In the genomic region with DNA sequence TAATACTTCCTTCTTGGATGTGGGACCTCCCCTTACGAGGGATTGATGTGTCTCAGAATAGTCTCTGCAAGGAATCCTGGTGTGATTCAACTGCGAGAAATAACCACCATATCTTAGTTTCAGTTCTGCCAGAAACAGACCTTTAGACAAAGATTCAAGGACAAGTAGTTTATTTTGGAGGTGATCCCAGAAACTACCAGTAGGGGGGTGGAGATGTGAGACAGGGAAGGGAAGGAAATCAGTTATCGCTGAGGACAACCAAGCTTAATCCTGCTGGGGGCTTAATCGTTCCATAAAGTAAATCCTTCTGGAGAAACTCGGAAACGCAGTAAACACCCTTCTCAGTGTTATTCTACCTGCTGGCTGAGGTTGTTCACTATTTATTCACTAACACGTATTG, we compare ENCODE assay signal across 10 cellular contexts. TPM values are rescaled to one million over a fixed set of nuclear protein-coding genes. Genes with fewer than 3 reads are reported as not detected.
A peak's percentile ranks its signal among the peaks of the same experiment; 100 is the strongest.
DNase-seq lines count a peak whose midpoint lies in the region; ATAC-seq and TF ChIP-seq lines count a peak whose summit lies in the region.
"Had no signal": no experiment of that assay in that cellular context is flagged by ENCODE, and none has a peak within 500 bp of the region (broad histone marks: within the 10 kb centered on the region; RNA-seq: fewer than 3 reads in every experiment).

No MANE protein-coding gene starts in this region.

- CTCF ChIA-PET in HCT116 (lab: Charles Lee) (interaction anchor here (0.8 to 1.5 kb wide), 7 partner anchors 12 to 214 kb away, joined by 3 to 10 read pairs (median 5); no protein-coding TSS in a partner anchor), WTC11 (lab: Charles Lee) (interaction anchor here (0.6 to 1.6 kb wide), 10 partner anchors 16 to 331 kb away, joined by 3 to 8 read pairs (median 3); a partner anchor contains a TSS)

- no peaks in the 10 kb centered on the region for H3K36me3 ChIP-seq in HCT116 (ENCODE audit: control insufficient read depth in 1 of 2, insufficient read depth in 2 of 2, low read length in 2 of 2)

- peaks cover 2% of the 10 kb centered on the region; the same call in 1 of the 2 replicates for H3K27me3 Mint-ChIP-seq in WTC11 (ENCODE audit: low read depth)

- no peaks in the 10 kb centered on the region; the same call in 1 of the 2 replicates for H3K9me2 ChIP-seq in HCT116 (ENCODE audit: insufficient read depth)

- H3K9me3 Mint-ChIP-seq in WTC11, result peaks cover 30% of the 10 kb centered on the region

- ATAC-seq in HCT116 (peak; percentile 67), WTC11 (peak; percentile 63)

- H3K79me2 ChIP-seq in HCT116 (ENCODE audit: insufficient read depth, low read length), result no peaks in the 10 kb centered on the region

- H3K4me2 ChIP-seq in HCT116 (ENCODE audit: low read length), result peak overlapping the region; percentile 55

- TF ChIP-seq CTCF in HCT116 (IDR thresholded peaks at IDR 0.05 in 2 of 3, conservative IDR thresholded peaks at IDR 0.05 in 1 of 3; ENCODE audit: borderline replicate concordance in 1 of 3, insufficient read depth in 1 of 3, low read depth in 2 of 3, low read length in 2 of 3), result peak; percentile 21 to 70 (median 69); a peak in 4 of 6 replicates
- 0 out of 2 replicates have a peak, but pooled peaks have one; percentile 29 for TF ChIP-seq CTCF in WTC11 (IDR thresholded peaks at IDR 0.05)

- peaks cover 0 to 9% of the 10 kb centered on the region in 2 experiments; a peak in 1 of 4 replicates for H3K9me3 ChIP-seq in HCT116 (ENCODE audit: control insufficient read depth in 1 of 2, insufficient read depth in 1 of 2, low read depth in 1 of 2, low read length in 2 of 2)

- H3K4me3 ChIP-seq in HCT116 (replicated peaks in 1 of 2; ENCODE audit: low read depth in 1 of 2, low read length in 2 of 2), result peak overlapping the region; percentile 7 to 13; a peak in 3 of 4 replicates

- peak; percentile 26; the same call in 1 of the 2 replicates for TF ChIP-seq RAD21 in HCT116 (IDR thresholded peaks at IDR 0.05; ENCODE audit: low read depth)

- no peaks in the 10 kb centered on the region for H3K4me1 Mint-ChIP-seq in WTC11

- H2AFZ ChIP-seq in HCT116 (ENCODE audit: low read depth, low read length, poor library complexity, severe bottlenecking), result peak overlapping the region; percentile 1

- POLR2A ChIA-PET in HCT116 (lab: Charles Lee), result interaction anchor here (1.1 kb wide), 1 partner anchor 19 kb away, joined by 3 read pairs; no protein-coding TSS in a partner anchor
- POLR2A ChIA-PET in WTC11 (lab: Charles Lee), result no interaction called here

- DNase-seq in ACHN (peak; percentile 67), HCT116 (ENCODE audit: low read depth, low spot score) (peak; percentile 52), WTC11 (ENCODE audit: low spot score) (no peak), kidney glomerular epithelial cell (lab: John Stamatoyannopoulos, UW) (peak; percentile 38), amygdala (lab: John Stamatoyannopoulos, UW) (no peak), D341Med (ENCODE audit: low spot score) (no peak)
- no peak for DNase-seq in stimulated activated CD4-positive, alpha-beta T cell treated with anti-CD3 and anti-CD28 coated beads, Interleukin-2, amount 100 ng/mL, for 48 hours
- no peak for DNase-seq in stimulated activated CD8-positive, alpha-beta memory T cell treated with anti-CD3 and anti-CD28 coated beads, Interleukin-4, amount 100 ng/mL, for 48 hours

- H3K27ac Mint-ChIP-seq in WTC11, result no peak overlapping the region
- H3K27ac Mint-ChIP-seq: dendritic cell treated with granulocyte-macrophage colony-stimulating factor and Interleukin-4, amounts not matched to agents 40 ng/mL and 50 ng/mL, for 4 days had no signal

- no peaks in the 10 kb centered on the region for H4K20me1 ChIP-seq in HCT116 (ENCODE audit: insufficient read depth)

- peaks cover 0 to 13% of the 10 kb centered on the region in 2 experiments; a peak in 2 of 4 replicates for H3K4me1 ChIP-seq in HCT116 (ENCODE audit: control insufficient read depth in 1 of 2, insufficient read depth in 2 of 2, low read length in 2 of 2)

- TF ChIP-seq POLR2A in HCT116 (IDR thresholded peaks at IDR 0.05; ENCODE audit: borderline replicate concordance, extremely low read depth, insufficient read depth, insufficient read length), result no peak

- BruUV-seq in HCT116 (replicated peaks; lab: Mats Ljungman, UMichigan), result no TSS peak

- H3K27ac ChIP-seq in HCT116 (ENCODE audit: low read depth, low read length), result no peak overlapping the region
- H3K27ac ChIP-seq: HL-60 had no signal

- no peak overlapping the region for H3K9ac ChIP-seq in HCT116 (ENCODE audit: low read length)

- peaks cover 10% of the 10 kb centered on the region for H3K36me3 Mint-ChIP-seq in WTC11

- no peak overlapping the region for H3K4me3 Mint-ChIP-seq in WTC11
- H3K4me3 Mint-ChIP-seq: dendritic cell treated with granulocyte-macrophage colony-stimulating factor and Interleukin-4, amounts not matched to agents 40 ng/mL and 50 ng/mL, for 4 days had no signal

- RAD21 ChIA-PET in HCT116 (lab: Charles Lee; ENCODE audit: low non-redundant PET in 1 of 2, low total read pairs in 2 of 2, uncharacterized antibody in 2 of 2, unreplicated experiment in 2 of 2), result no interaction called here

- in situ Hi-C loops in ACHN (cut with HindIII; ENCODE audit: low pct_ligation_motif_present, low pct_unique_long_range_greater_than_20kb, low sequenced_read_pairs), result no loop called here

- intact Hi-C loops in HCT116 (cut with micrococcal nuclease), result no loop called here

- peaks cover 24% of the 10 kb centered on the region for H3K27me3 ChIP-seq in HCT116 (ENCODE audit: insufficient read depth, low read length)

TF ChIP-seq in HCT116, 20 proteins besides CTCF, POLR2A, EP300 and RAD21:
- no peak for TF ChIP-seq EGR1 (IDR thresholded peaks at IDR 0.05; ENCODE audit: low read depth)
- TF ChIP-seq, protein P1, sequence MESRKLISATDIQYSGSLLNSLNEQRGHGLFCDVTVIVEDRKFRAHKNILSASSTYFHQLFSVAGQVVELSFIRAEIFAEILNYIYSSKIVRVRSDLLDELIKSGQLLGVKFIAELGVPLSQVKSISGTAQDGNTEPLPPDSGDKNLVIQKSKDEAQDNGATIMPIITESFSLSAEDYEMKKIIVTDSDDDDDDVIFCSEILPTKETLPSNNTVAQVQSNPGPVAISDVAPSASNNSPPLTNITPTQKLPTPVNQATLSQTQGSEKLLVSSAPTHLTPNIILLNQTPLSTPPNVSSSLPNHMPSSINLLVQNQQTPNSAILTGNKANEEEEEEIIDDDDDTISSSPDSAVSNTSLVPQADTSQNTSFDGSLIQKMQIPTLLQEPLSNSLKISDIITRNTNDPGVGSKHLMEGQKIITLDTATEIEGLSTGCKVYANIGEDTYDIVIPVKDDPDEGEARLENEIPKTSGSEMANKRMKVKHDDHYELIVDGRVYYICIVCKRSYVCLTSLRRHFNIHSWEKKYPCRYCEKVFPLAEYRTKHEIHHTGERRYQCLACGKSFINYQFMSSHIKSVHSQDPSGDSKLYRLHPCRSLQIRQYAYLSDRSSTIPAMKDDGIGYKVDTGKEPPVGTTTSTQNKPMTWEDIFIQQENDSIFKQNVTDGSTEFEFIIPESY (IDR thresholded peaks at IDR 0.05; ENCODE audit: extremely low read depth, insufficient replicate concordance, low read length), result no peak
- no peak for TF ChIP-seq TCF7L2 (IDR thresholded peaks at IDR 0.05; ENCODE audit: borderline replicate concordance, extremely low read depth, insufficient read depth, insufficient read length)
- TF ChIP-seq CEBPB (IDR thresholded peaks at IDR 0.05; ENCODE audit: low read depth), result no peak
- TF ChIP-seq, protein P2, sequence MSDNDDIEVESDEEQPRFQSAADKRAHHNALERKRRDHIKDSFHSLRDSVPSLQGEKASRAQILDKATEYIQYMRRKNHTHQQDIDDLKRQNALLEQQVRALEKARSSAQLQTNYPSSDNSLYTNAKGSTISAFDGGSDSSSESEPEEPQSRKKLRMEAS (IDR thresholded peaks at IDR 0.05), result no peak
- TF ChIP-seq ZFX (IDR thresholded peaks at IDR 0.05), result no peak
- TF ChIP-seq SP1 (IDR thresholded peaks at IDR 0.05; ENCODE audit: low read depth), result no peak

TF ChIP-seq in WTC11, 78 proteins besides CTCF, POLR2A, EP300 and RAD21 (continues in another document):
- TF ChIP-seq FOXP1 (CRISPR knock-in tag; IDR thresholded peaks at IDR 0.05; ENCODE audit: borderline replicate concordance), result no peak
- no peak for TF ChIP-seq KAT7 (CRISPR knock-in tag; IDR thresholded peaks at IDR 0.05; ENCODE audit: borderline replicate concordance)
- TF ChIP-seq, protein P2 (CRISPR knock-in tag; IDR thresholded peaks at IDR 0.05), result no peak
- TF ChIP-seq, protein P3, sequence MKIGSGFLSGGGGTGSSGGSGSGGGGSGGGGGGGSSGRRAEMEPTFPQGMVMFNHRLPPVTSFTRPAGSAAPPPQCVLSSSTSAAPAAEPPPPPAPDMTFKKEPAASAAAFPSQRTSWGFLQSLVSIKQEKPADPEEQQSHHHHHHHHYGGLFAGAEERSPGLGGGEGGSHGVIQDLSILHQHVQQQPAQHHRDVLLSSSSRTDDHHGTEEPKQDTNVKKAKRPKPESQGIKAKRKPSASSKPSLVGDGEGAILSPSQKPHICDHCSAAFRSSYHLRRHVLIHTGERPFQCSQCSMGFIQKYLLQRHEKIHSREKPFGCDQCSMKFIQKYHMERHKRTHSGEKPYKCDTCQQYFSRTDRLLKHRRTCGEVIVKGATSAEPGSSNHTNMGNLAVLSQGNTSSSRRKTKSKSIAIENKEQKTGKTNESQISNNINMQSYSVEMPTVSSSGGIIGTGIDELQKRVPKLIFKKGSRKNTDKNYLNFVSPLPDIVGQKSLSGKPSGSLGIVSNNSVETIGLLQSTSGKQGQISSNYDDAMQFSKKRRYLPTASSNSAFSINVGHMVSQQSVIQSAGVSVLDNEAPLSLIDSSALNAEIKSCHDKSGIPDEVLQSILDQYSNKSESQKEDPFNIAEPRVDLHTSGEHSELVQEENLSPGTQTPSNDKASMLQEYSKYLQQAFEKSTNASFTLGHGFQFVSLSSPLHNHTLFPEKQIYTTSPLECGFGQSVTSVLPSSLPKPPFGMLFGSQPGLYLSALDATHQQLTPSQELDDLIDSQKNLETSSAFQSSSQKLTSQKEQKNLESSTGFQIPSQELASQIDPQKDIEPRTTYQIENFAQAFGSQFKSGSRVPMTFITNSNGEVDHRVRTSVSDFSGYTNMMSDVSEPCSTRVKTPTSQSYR (CRISPR knock-in tag; IDR thresholded peaks at IDR 0.05), result no peak
- TF ChIP-seq ZNF416 (CRISPR knock-in tag; IDR thresholded peaks at IDR 0.05), result no peak
- TF ChIP-seq ZNF317 (CRISPR knock-in tag; IDR thresholded peaks at IDR 0.05; ENCODE audit: borderline replicate concordance, low read depth), result no peak

RNA-seq across cellular contexts. Expression of a gene that starts 5.0 kb away (rescaled TPM):
- total RNA-seq in HCT116 (2021; ENCODE audit: unreplicated experiment) (17.4 TPM), WTC11 (2021) (0.05 to 0.07 TPM (median 0.05 TPM) in 3 replicates)
- polyA plus RNA-seq in HCT116 (2012), result 11.0 and 11.9 TPM in 2 replicates

RNA-seq across cellular contexts. Expression of a gene that starts 18.8 kb away (rescaled TPM):
- not detected for total RNA-seq in HCT116 (2021; ENCODE audit: unreplicated experiment)
- not detected in 2 replicates for polyA plus RNA-seq in HCT116 (2012)
- 0.16 to 0.55 TPM (median 0.23 TPM) in 3 replicates for total RNA-seq in WTC11 (2021)

Comparison
In these comparisons a context has a peak if more than half of its experiments do, and no peak if none do; other contexts are left out.
1. DNase-seq: peak in ACHN (single experiment), HCT116 (single experiment) and kidney glomerular epithelial cell (single experiment); none in WTC11 (single experiment), amygdala (0 of 56), stimulated activated CD4-positive, alpha-beta T cell treated with anti-CD3 and anti-CD28 coated beads, Interleukin-2, amount 100 ng/mL, for 48 hours (0 of 2), D341Med (single experiment) and stimulated activated CD8-positive, alpha-beta memory T cell treated with anti-CD3 and anti-CD28 coated beads, Interleukin-4, amount 100 ng/mL, for 48 hours (single experiment).
2. RNA of a gene that starts 5.0 kb away (total RNA-seq): 17.4 TPM in HCT116 (single experiment); 0.05 to 0.07 TPM in WTC11; every median in the first group is over 10 times any median in the second.